ENCODE assay signal across 15 cellular contexts in the genomic region with DNA sequence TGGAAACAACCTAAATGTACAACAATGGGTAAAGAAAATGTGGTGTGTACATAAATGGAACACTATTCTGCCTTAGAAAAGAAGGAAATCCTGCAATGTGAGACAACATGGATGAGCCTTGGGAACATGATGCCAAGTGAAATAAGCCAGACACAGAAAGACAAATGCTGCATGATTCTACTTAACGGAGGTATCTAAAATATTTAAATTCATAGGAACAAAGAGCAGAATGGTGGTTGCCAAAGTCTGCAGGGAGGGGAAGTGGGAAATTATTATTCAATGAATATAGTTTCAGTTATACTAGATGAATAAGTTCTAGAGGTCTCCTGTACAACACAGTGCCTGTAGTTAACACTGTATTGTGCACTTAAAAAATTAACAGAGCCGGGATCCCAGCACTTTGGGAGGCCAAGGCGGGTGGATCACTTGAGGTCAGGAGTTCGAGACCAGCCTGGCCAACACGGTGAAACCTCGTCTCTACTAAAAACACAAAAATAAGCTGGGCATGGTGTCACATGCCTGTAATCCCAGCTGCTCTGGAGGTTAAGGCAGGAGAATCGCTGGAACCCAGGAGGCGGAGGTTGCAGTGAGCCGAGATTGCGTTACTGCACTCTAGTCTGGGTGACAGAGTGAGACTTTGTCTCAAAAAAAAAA.
DNase-seq lines count a peak whose midpoint lies in the region; TF ChIP-seq lines count a peak whose summit lies in the region.
"Had no signal": no experiment of that assay in that cellular context is flagged by ENCODE, and none has a peak within 500 bp of the region (broad histone marks: within the 10 kb centered on the region; RNA-seq: fewer than 3 reads in every experiment).

No MANE protein-coding gene starts in this region.

- DNase-seq in activated naive CD4-positive, alpha-beta T cell treated with anti-CD3 and anti-CD28 coated beads for 36 hours: no peak
- no peak for DNase-seq in activated naive CD4-positive, alpha-beta T cell treated with Interleukin-2 at 50 U/mL for 16 hours
- no peak for DNase-seq in activated T-helper 1 cell treated with anti-CD3 and anti-CD28 coated beads, Interleukin-12 subunit alpha, Interleukin-12 subunit beta, Interleukin-2, Interleukin-4 antibody, amounts not matched to agents 30 ng/mL and 10 ng/mL and 1 ng/mL, durations not matched to agents 14 hours and 24 hours and 36 hours (ENCODE audit: low spot score)
- DNase-seq in endothelial cell (ENCODE audit: low spot score) (no peak), amygdala (lab: John Stamatoyannopoulos, UW) (no peak), coronary artery (ENCODE audit: low spot score) (no peak), GOT3 (lab: John Stamatoyannopoulos, UW) (no peak)
- DNase-seq: AML-193; CD4-positive, CD25-positive, alpha-beta regulatory T cell; H9; MM.1S; NCI-H1105 treated with DMSO at 0.1 percent for 48 hours; NCI-H187 treated with DMSO at 0.1 percent for 48 hours; NCI-H446; PC-3 had no signal

- peaks cover 2% of the 10 kb centered on the region for H3K9me3 Mint-ChIP-seq in activated naive CD4-positive, alpha-beta T cell treated with anti-CD3 and anti-CD28 coated beads for 36 hours
- peaks cover 9% of the 10 kb centered on the region for H3K9me3 Mint-ChIP-seq in activated T-helper 1 cell treated with anti-CD3 and anti-CD28 coated beads, Interleukin-12 subunit alpha, Interleukin-12 subunit beta, Interleukin-2, Interleukin-4 antibody, amounts not matched to agents 30 ng/mL and 10 ng/mL and 1 ng/mL, durations not matched to agents 14 hours and 24 hours and 36 hours
- H3K9me3 Mint-ChIP-seq in endothelial cell (ENCODE audit: unreplicated experiment): no peaks in the 10 kb centered on the region
- H3K9me3 Mint-ChIP-seq: CD4-positive, CD25-positive, alpha-beta regulatory T cell had no signal

- CTCF ChIA-PET in activated naive CD4-positive, alpha-beta T cell treated with anti-CD3 and anti-CD28 coated beads for 36 hours (lab: Charles Lee): no interaction called here

- peak overlapping the region; percentile 2 for H3K27ac Mint-ChIP-seq in activated naive CD4-positive, alpha-beta T cell treated with anti-CD3 and anti-CD28 coated beads for 36 hours
- peak overlapping the region; percentile 9 for H3K27ac Mint-ChIP-seq in activated T-helper 1 cell treated with anti-CD3 and anti-CD28 coated beads, Interleukin-12 subunit alpha, Interleukin-12 subunit beta, Interleukin-2, Interleukin-4 antibody, amounts not matched to agents 30 ng/mL and 10 ng/mL and 1 ng/mL, durations not matched to agents 14 hours and 24 hours and 36 hours
- peak overlapping the region; percentile 5 for H3K27ac Mint-ChIP-seq in endothelial cell (ENCODE audit: unreplicated experiment)

- no peaks in the 10 kb centered on the region for H3K36me3 Mint-ChIP-seq in activated naive CD4-positive, alpha-beta T cell treated with anti-CD3 and anti-CD28 coated beads for 36 hours (ENCODE audit: low read depth)
- H3K36me3 Mint-ChIP-seq in activated T-helper 1 cell treated with anti-CD3 and anti-CD28 coated beads, Interleukin-12 subunit alpha, Interleukin-12 subunit beta, Interleukin-2, Interleukin-4 antibody, amounts not matched to agents 30 ng/mL and 10 ng/mL and 1 ng/mL, durations not matched to agents 14 hours and 24 hours and 36 hours (ENCODE audit: low read depth): no peaks in the 10 kb centered on the region
- H3K36me3 Mint-ChIP-seq in endothelial cell (ENCODE audit: low read depth, unreplicated experiment): no peaks in the 10 kb centered on the region
- H3K36me3 Mint-ChIP-seq: CD4-positive, CD25-positive, alpha-beta regulatory T cell had no signal

- TF ChIP-seq CTCF in endothelial cell (IDR thresholded peaks at IDR 0.05; ENCODE audit: unreplicated experiment) (no peak), coronary artery (IDR thresholded peaks at IDR 0.05) (no peak)

- H3K27ac ChIP-seq in coronary artery: no peak overlapping the region

- no peak overlapping the region for H3K4me3 Mint-ChIP-seq in activated naive CD4-positive, alpha-beta T cell treated with anti-CD3 and anti-CD28 coated beads for 36 hours
- no peak overlapping the region for H3K4me3 Mint-ChIP-seq in activated T-helper 1 cell treated with anti-CD3 and anti-CD28 coated beads, Interleukin-12 subunit alpha, Interleukin-12 subunit beta, Interleukin-2, Interleukin-4 antibody, amounts not matched to agents 30 ng/mL and 10 ng/mL and 1 ng/mL, durations not matched to agents 14 hours and 24 hours and 36 hours
- H3K4me3 Mint-ChIP-seq in endothelial cell (ENCODE audit: unreplicated experiment): no peak overlapping the region
- H3K4me3 Mint-ChIP-seq: CD4-positive, CD25-positive, alpha-beta regulatory T cell; H9 had no signal

- H3K4me3 ChIP-seq in coronary artery: no peak overlapping the region

- H3K4me1 Mint-ChIP-seq in activated naive CD4-positive, alpha-beta T cell treated with anti-CD3 and anti-CD28 coated beads for 36 hours (ENCODE audit: low read depth): peaks cover 80% of the 10 kb centered on the region
- H3K4me1 Mint-ChIP-seq in activated T-helper 1 cell treated with anti-CD3 and anti-CD28 coated beads, Interleukin-12 subunit alpha, Interleukin-12 subunit beta, Interleukin-2, Interleukin-4 antibody, amounts not matched to agents 30 ng/mL and 10 ng/mL and 1 ng/mL, durations not matched to agents 14 hours and 24 hours and 36 hours (ENCODE audit: low read depth): peaks cover 59% of the 10 kb centered on the region
- H3K4me1 Mint-ChIP-seq in endothelial cell (ENCODE audit: unreplicated experiment): peaks cover 39% of the 10 kb centered on the region

- intact Hi-C loops in activated naive CD4-positive, alpha-beta T cell treated with anti-CD3 and anti-CD28 coated beads for 36 hours (cut with micrococcal nuclease): no loop called here
- intact Hi-C loops in activated T-helper 1 cell treated with anti-CD3 and anti-CD28 coated beads, Interleukin-12 subunit alpha, Interleukin-12 subunit beta, Interleukin-2, Interleukin-4 antibody, amounts not matched to agents 30 ng/mL and 10 ng/mL and 1 ng/mL, durations not matched to agents 14 hours and 24 hours and 36 hours (cut with micrococcal nuclease): loop anchor here (5.0 kb wide), 1 partner anchor 84 kb away; no protein-coding TSS in a partner anchor

- no peaks in the 10 kb centered on the region for H3K27me3 Mint-ChIP-seq in activated naive CD4-positive, alpha-beta T cell treated with anti-CD3 and anti-CD28 coated beads for 36 hours (ENCODE audit: low read depth)
- peaks cover 6% of the 10 kb centered on the region for H3K27me3 Mint-ChIP-seq in activated T-helper 1 cell treated with anti-CD3 and anti-CD28 coated beads, Interleukin-12 subunit alpha, Interleukin-12 subunit beta, Interleukin-2, Interleukin-4 antibody, amounts not matched to agents 30 ng/mL and 10 ng/mL and 1 ng/mL, durations not matched to agents 14 hours and 24 hours and 36 hours (ENCODE audit: insufficient read depth)
- no peaks in the 10 kb centered on the region for H3K27me3 Mint-ChIP-seq in endothelial cell (ENCODE audit: unreplicated experiment)
